ENCODE assay signal across 27 cellular contexts in the genomic region with DNA sequence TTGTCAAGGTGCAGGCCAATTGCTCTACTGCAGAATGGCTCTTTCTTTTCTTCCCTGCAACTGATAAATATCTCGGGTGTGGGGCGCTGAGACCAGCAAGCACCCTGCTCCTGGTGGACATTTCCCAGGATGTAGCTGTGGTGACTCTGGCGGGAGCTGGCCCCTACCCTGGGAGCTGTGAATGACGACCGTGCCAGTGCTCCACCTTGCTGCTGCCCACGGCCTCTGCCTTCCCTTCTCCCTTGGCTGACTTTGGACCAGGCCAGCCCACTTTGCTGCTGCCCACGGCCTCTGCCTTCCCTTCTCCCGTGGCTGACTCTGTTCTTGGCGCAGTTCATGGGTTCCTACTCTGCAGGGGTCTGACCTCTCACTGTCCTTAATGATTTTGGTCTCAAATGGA. TPM values are rescaled to one million over a fixed set of nuclear protein-coding genes. Genes with fewer than 3 reads are reported as not detected.
"Had no signal": no experiment of that assay in that cellular context is flagged by ENCODE, and none has a peak within 500 bp of the region (broad histone marks: within the 10 kb centered on the region; RNA-seq: fewer than 3 reads in every experiment).

No MANE protein-coding gene starts in this region.

- H3K36me3 ChIP-seq: neural progenitor cell, neutrophil, ovary, spleen, tibial artery, transverse colon, upper lobe of right lung, uterus had no signal

- H3K79me2 ChIP-seq: parathyroid adenoma had no signal

- H3K4me3 ChIP-seq: neural progenitor cell, ovary, psoas muscle, skin epidermis, smooth muscle cell, spleen, suprapubic skin, testis, tibial artery, transverse colon, upper lobe of right lung, uterus had no signal

- H2AFZ ChIP-seq: neural progenitor cell, parathyroid adenoma had no signal

- DNase-seq: naive thymus-derived CD4-positive, alpha-beta T cell; natural killer cell; nucleus accumbens; ovary; psoas muscle; spleen; stimulated activated CD4-positive, alpha-beta T cell treated with anti-CD3 and anti-CD28 coated beads, Interleukin-12 subunit alpha, Interleukin-12 subunit beta, amount 100 ng/mL, for 4 hours; stimulated activated CD4-positive, alpha-beta T cell treated with anti-CD3 and anti-CD28 coated beads, Interleukin-1b, Interleukin-23, amount 100 ng/mL, for 48 hours; stimulated activated CD4-positive, alpha-beta T cell treated with anti-CD3 and anti-CD28 coated beads, Interleukin-4, amount 100 ng/mL, for 1 hour; stimulated activated CD4-positive, alpha-beta T cell treated with anti-CD3 and anti-CD28 coated beads, Interleukin-4, amount 100 ng/mL, for 4 hours; stimulated activated CD8-positive, alpha-beta memory T cell treated with anti-CD3 and anti-CD28 coated beads, Interleukin-4, amount 100 ng/mL, for 48 hours; stimulated activated naive CD4-positive, alpha-beta T cell; stimulated activated naive CD8-positive, alpha-beta T cell treated with anti-CD3 and anti-CD28 coated beads, Interleukin-15, amount 100 ng/mL, for 72 hours; stimulated activated naive CD8-positive, alpha-beta T cell treated with anti-CD3 and anti-CD28 coated beads, Interleukin-15, Interleukin-2, amounts not matched to agents 100 U/mL and 50 U/mL, for 24 hours; substantia nigra; testis; tibial artery; transverse colon; upper lobe of right lung; uterus had no signal

- H3K9me3 ChIP-seq: neutrophil, ovary, psoas muscle, spleen, suprapubic skin, testis, tibial artery, transverse colon, upper lobe of right lung, uterus had no signal

- H3K9ac ChIP-seq: neural progenitor cell, parathyroid adenoma had no signal

- H3K4me1 ChIP-seq: parathyroid adenoma, uterus had no signal

- H3K27ac ChIP-seq: neural progenitor cell, neutrophil, ovary, parathyroid adenoma, psoas muscle, spleen, suprapubic skin, testis, tibial artery, transverse colon, upper lobe of right lung, uterus had no signal

- H3K27me3 ChIP-seq: neural progenitor cell, ovary, suprapubic skin, testis, transverse colon, upper lobe of right lung, uterus had no signal

- H3K4me2 ChIP-seq: neural progenitor cell, smooth muscle cell had no signal

RNA-seq across cellular contexts. Expression of a gene that starts 16.1 kb away (rescaled TPM):
- total RNA-seq: progenitor cell of endocrine pancreas had no signal
- polyA plus RNA-seq: naive thymus-derived CD4-positive, alpha-beta T cell had no signal
